13 cellular contexts compared by ENCODE assay signal in genomic region chr3:72145506-72146380, GRCh38.
DNase-seq lines count a peak whose midpoint lies in the region; ATAC-seq, FAIRE-seq and TF ChIP-seq lines count a peak whose summit lies in the region.
"Had no signal": no experiment of that assay in that cellular context is flagged by ENCODE, and none has a peak within 500 bp of the region (broad histone marks: within the 10 kb centered on the region; RNA-seq: fewer than 3 reads in every experiment).

No MANE protein-coding gene starts in this region.

- no peaks in the 10 kb centered on the region for H3K9me3 ChIP-seq in right atrium auricular region
- no peaks in the 10 kb centered on the region for H3K9me3 ChIP-seq in hepatocyte (ENCODE audit: low read depth)
- H3K9me3 ChIP-seq: Caco-2 had no signal

- H3K9me2 ChIP-seq in hepatocyte (replicated peaks; ENCODE audit: insufficient read depth), result no peaks in the 10 kb centered on the region

- H3K27me3 ChIP-seq in right atrium auricular region (no peaks in the 10 kb centered on the region), hepatocyte (no peaks in the 10 kb centered on the region)
- H3K27me3 ChIP-seq: left lung had no signal

- ATAC-seq in Right ventricle myocardium inferior, result no peak
- no peak for ATAC-seq in GM19324 (IDR thresholded peaks at IDR 0.05; ENCODE audit: low FRiP score, unreplicated experiment)
- ATAC-seq in GM21786 (IDR thresholded peaks at IDR 0.05; ENCODE audit: unreplicated experiment), result no peak
- ATAC-seq: left lung, PC-3 had no signal

- H3K4me1 ChIP-seq in right atrium auricular region, result peaks cover 0 to 15% of the 10 kb centered on the region in 2 donors
- H3K4me1 ChIP-seq in hepatocyte (ENCODE audit: insufficient read depth), result peaks cover 15% of the 10 kb centered on the region

- H3K4me3 Mint-ChIP-seq in type B pancreatic cell, result no peak overlapping the region

- H3K27me3 Mint-ChIP-seq in type B pancreatic cell, result no peaks in the 10 kb centered on the region

- 68% methylated on average over 12 of the region's 12 CpGs for WGBS in hepatocyte (ENCODE audit: low lambda C conversion rate, missing lambda C conversion rate)

- DNase-seq in right atrium auricular region (ENCODE audit: low spot score) (no peak), Right ventricle myocardium inferior (ENCODE audit: missing footprints) (no peak), amniotic stem cell (lab: John Stamatoyannopoulos, UW) (peak; percentile 7), hepatocyte (ENCODE audit: low spot score) (peak; percentile 73), type B pancreatic cell (ENCODE audit: extremely low spot score, unreplicated experiment) (no peak), urothelium cell line (ENCODE audit: low spot score) (no peak)
- DNase-seq: activated gamma-delta T cell treated with Interleukin-2 at 50 U/mL for 16 hours, Caco-2, left lung, PC-3 had no signal

- H3K36me3 Mint-ChIP-seq in type B pancreatic cell, result peaks cover 4% of the 10 kb centered on the region

- H3K4me2 ChIP-seq in hepatocyte, result no peak overlapping the region

- no peaks in the 10 kb centered on the region for H4K20me1 ChIP-seq in hepatocyte (ENCODE audit: insufficient read depth, poor library complexity, severe bottlenecking)

- peaks cover 43% of the 10 kb centered on the region for H3K4me1 Mint-ChIP-seq in type B pancreatic cell (ENCODE audit: unreplicated experiment)

- peak overlapping the region; percentile 52 for H3K27ac Mint-ChIP-seq in type B pancreatic cell

- peaks cover 13% of the 10 kb centered on the region for H3K9me3 Mint-ChIP-seq in type B pancreatic cell

- H3K36me3 ChIP-seq in right atrium auricular region (no peaks in the 10 kb centered on the region), hepatocyte (replicated peaks; ENCODE audit: insufficient read depth, low read depth) (no peaks in the 10 kb centered on the region)
- H3K36me3 ChIP-seq: left lung had no signal

- H2AFZ ChIP-seq in hepatocyte, result no peak overlapping the region

- no peak overlapping the region for H3K4me3 ChIP-seq in right atrium auricular region
- no peak overlapping the region for H3K4me3 ChIP-seq in hepatocyte
- H3K4me3 ChIP-seq: left lung had no signal

- no peak for FAIRE-seq in urothelium cell line (lab: Jason Lieb, UNC)
- FAIRE-seq: TTC549 had no signal

- H3K79me2 ChIP-seq in hepatocyte, result no peaks in the 10 kb centered on the region

- intact Hi-C loops in Right ventricle myocardium inferior (cut with DNase I), result no loop called here

- H3K27ac ChIP-seq in right atrium auricular region, result peak overlapping the region; percentile 21 to 30
- no peak overlapping the region for H3K27ac ChIP-seq in hepatocyte
- H3K27ac ChIP-seq: left lung had no signal

- TF ChIP-seq CTCF in right atrium auricular region (IDR thresholded peaks at IDR 0.05) (no peak), hepatocyte (IDR thresholded peaks at IDR 0.05; ENCODE audit: poor library complexity) (no peak), type B pancreatic cell (conservative IDR thresholded peaks at IDR 0.05) (no peak)

Comparison
In these comparisons a context has a peak if more than half of its experiments do, and no peak if none do; other contexts are left out.
1. DNase-seq: peak in amniotic stem cell (single experiment) and hepatocyte (single experiment); none in right atrium auricular region (single experiment), Right ventricle myocardium inferior (single experiment), type B pancreatic cell (single experiment) and urothelium cell line (single experiment).